8 cellular contexts compared by ENCODE assay signal in the genomic region with DNA sequence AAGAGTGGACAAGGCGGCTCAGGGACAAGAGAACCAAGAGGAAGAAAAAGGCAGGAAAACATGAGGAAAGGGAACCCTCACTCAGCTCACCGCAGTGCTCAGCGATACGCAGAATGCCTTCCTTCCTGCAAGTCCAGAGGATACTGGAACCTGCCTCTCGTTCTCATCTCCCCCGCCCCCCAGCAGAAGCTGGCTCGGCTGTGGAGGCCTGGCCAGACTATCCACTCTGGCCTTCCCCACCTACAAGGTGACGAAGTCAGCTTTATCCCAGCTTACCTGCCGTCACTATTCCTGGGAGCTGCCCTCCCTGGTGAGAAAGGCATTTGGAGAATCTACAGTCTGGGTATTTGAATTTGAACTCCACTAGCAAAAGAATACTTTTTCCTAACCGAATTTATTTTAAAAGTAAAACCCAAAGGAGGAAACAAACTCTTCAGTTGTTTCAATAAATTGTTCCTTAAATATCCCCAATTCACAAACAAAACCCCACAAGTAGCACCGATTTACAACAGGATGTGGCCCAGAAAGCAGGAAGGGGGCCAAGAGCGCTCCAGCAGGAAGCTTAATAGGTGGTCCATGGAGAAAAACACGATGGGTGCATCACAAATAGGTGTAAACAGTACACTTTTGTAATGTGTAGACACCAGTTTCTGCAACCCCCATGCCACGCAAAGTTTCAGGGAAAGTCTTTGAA. TPM values are rescaled to one million over a fixed set of nuclear protein-coding genes. Genes with fewer than 3 reads are reported as not detected.
DNase-seq lines count a peak whose midpoint lies in the region; TF ChIP-seq lines count a peak whose summit lies in the region.

No MANE protein-coding gene starts in this region.

- H3K9me3 ChIP-seq in liver (ENCODE audit: control insufficient read depth in 4 of 4, low read length in 3 of 4) = no peaks in the 10 kb centered on the region
- H3K9me3 ChIP-seq in transverse colon = no peaks in the 10 kb centered on the region
- no peaks in the 10 kb centered on the region for H3K9me3 ChIP-seq in BE2C

- peak overlapping the region; percentile 1 to 97 for H3K9ac ChIP-seq in liver (ENCODE audit: low read depth in 1 of 2, low read length in 2 of 2)

- peak overlapping the region; percentile 95 for H3K4me3 Mint-ChIP-seq in activated naive CD4-positive, alpha-beta T cell treated with anti-CD3 and anti-CD28 coated beads, Interleukin-2, amount 10 ng/mL, durations not matched to agents 7 days and 5 days

- H3K27me3 ChIP-seq in brain microvascular endothelial cell (replicated peaks) = no peaks in the 10 kb centered on the region
- no peaks in the 10 kb centered on the region for H3K27me3 ChIP-seq in liver (ENCODE audit: control insufficient read depth in 4 of 4, insufficient read depth in 4 of 4, low read length in 3 of 4)
- H3K27me3 ChIP-seq in transverse colon = no peaks in the 10 kb centered on the region
- H3K27me3 ChIP-seq in BE2C = no peaks in the 10 kb centered on the region

- no peak for TF ChIP-seq RAD21 in liver (IDR thresholded peaks at IDR 0.05)

- TF ChIP-seq POLR2A in transverse colon (IDR thresholded peaks at IDR 0.05) = no peak

- peaks cover 74% of the 10 kb centered on the region for H3K4me1 Mint-ChIP-seq in activated naive CD4-positive, alpha-beta T cell treated with anti-CD3 and anti-CD28 coated beads, Interleukin-2, amount 10 ng/mL, durations not matched to agents 7 days and 5 days

- TF ChIP-seq CTCF in brain microvascular endothelial cell (IDR thresholded peaks at IDR 0.05; ENCODE audit: low read depth, low read length, missing control alignments) = no peak
- TF ChIP-seq CTCF in liver (IDR thresholded peaks at IDR 0.05; ENCODE audit: low read depth, low read length, missing input control) = no peak
- no peak for TF ChIP-seq CTCF in transverse colon (IDR thresholded peaks at IDR 0.05)
- TF ChIP-seq CTCF in BE2C (IDR thresholded peaks at IDR 0.05; ENCODE audit: low read depth, low read length) = no peak

- intact Hi-C loops in transverse colon (cut with DNase I; ENCODE audit: low total_unique reads) = no loop called here

- 43% methylated on average over 14 of the region's 14 CpGs for WGBS in liver
- WGBS in transverse colon (ENCODE audit: low coverage in 1 of 2), 2 donors = 22 to 52% methylated on average over 6 to 14 of the region's 14 CpGs

- TF ChIP-seq EP300 in transverse colon (IDR thresholded peaks at IDR 0.05; ENCODE audit: low read depth) = no peak

- DNase-seq in activated naive CD4-positive, alpha-beta T cell treated with anti-CD3 and anti-CD28 coated beads, Interleukin-2, amount 10 ng/mL, durations not matched to agents 7 days and 5 days = peak; percentile 35
- no peak for DNase-seq in activated naive CD4-positive, alpha-beta T cell (lab: John Stamatoyannopoulos, UW)
- DNase-seq in brain microvascular endothelial cell = no peak
- peak; percentile 34 for DNase-seq in transverse colon
- DNase-seq in BE2C = no peak
- DNase-seq in NCI-H526 treated with DMSO at 0.1 percent for 48 hours (lab: John Stamatoyannopoulos, UW) = no peak
- DNase-seq in NCI-H146 (lab: John Stamatoyannopoulos, UW) = no peak

- H3K4me3 ChIP-seq in brain microvascular endothelial cell (ENCODE audit: low read depth, low read length) = peak overlapping the region; percentile 52
- H3K4me3 ChIP-seq in liver (ENCODE audit: low read depth in 1 of 3, low read length in 3 of 3) = peak overlapping the region; percentile 56 to 78 (median 69)
- peak overlapping the region; percentile 31 to 58 (median 44) for H3K4me3 ChIP-seq in transverse colon
- H3K4me3 ChIP-seq in BE2C (ENCODE audit: low read depth, low read length) = no peak overlapping the region

- H3K9me3 Mint-ChIP-seq in activated naive CD4-positive, alpha-beta T cell treated with anti-CD3 and anti-CD28 coated beads, Interleukin-2, amount 10 ng/mL, durations not matched to agents 7 days and 5 days = no peaks in the 10 kb centered on the region

- H3K36me3 ChIP-seq in brain microvascular endothelial cell (replicated peaks) (no peaks in the 10 kb centered on the region), liver (ENCODE audit: control insufficient read depth in 4 of 4, insufficient read depth in 3 of 4, low read depth in 1 of 4, low read length in 3 of 4) (no peaks in the 10 kb centered on the region), transverse colon (no peaks in the 10 kb centered on the region), BE2C (peaks cover 9% of the 10 kb centered on the region)

- CTCF ChIA-PET in activated naive CD4-positive, alpha-beta T cell treated with anti-CD3 and anti-CD28 coated beads, Interleukin-2, amount 10 ng/mL, durations not matched to agents 7 days and 5 days (lab: Charles Lee) = interaction anchor here (1.3 to 5.8 kb wide), 5 partner anchors 8 to 44 kb away, joined by 4 to 34 read pairs (median 11); a partner anchor contains a TSS

- H3K27ac ChIP-seq in brain microvascular endothelial cell = no peak overlapping the region
- H3K27ac ChIP-seq in liver (ENCODE audit: low read depth in 1 of 2, low read length in 2 of 2) = peak overlapping the region; percentile 82 to 83
- peak overlapping the region; percentile 89 to 99 (median 94) for H3K27ac ChIP-seq in transverse colon

- in situ Hi-C loops in brain microvascular endothelial cell (cut with HindIII; ENCODE audit: low pct_ligation_motif_present, low sequenced_read_pairs) (no loop called here), transverse colon (cut with MboI; ENCODE audit: low pct_ligation_motif_present in 1 of 4, low pct_unique_long_range_greater_than_20kb in 1 of 4, low sequenced_read_pairs in 3 of 4) (no loop called here)

- H3K27me3 Mint-ChIP-seq in activated naive CD4-positive, alpha-beta T cell treated with anti-CD3 and anti-CD28 coated beads, Interleukin-2, amount 10 ng/mL, durations not matched to agents 7 days and 5 days = no peaks in the 10 kb centered on the region

- H3K36me3 Mint-ChIP-seq in activated naive CD4-positive, alpha-beta T cell treated with anti-CD3 and anti-CD28 coated beads, Interleukin-2, amount 10 ng/mL, durations not matched to agents 7 days and 5 days = peaks cover 26% of the 10 kb centered on the region

- H3K4me1 ChIP-seq in liver (ENCODE audit: control insufficient read depth in 4 of 4, insufficient read depth in 4 of 4, low read length in 3 of 4) (peaks cover 18 to 61% (median 52%) of the 10 kb centered on the region in 4 donors), transverse colon (peaks cover 34 to 54% (median 51%) of the 10 kb centered on the region in 4 donors), BE2C (peaks cover 11% of the 10 kb centered on the region; the same call in 1 of the 2 replicates)

- H3K27ac Mint-ChIP-seq in activated naive CD4-positive, alpha-beta T cell treated with anti-CD3 and anti-CD28 coated beads, Interleukin-2, amount 10 ng/mL, durations not matched to agents 7 days and 5 days = peak overlapping the region; percentile 94

TF ChIP-seq in liver, 16 proteins besides CTCF, POLR2A, EP300 and RAD21 (continues in another document):
- TF ChIP-seq TAF1 (conservative IDR thresholded peaks at IDR 0.05) (no peak), JUND (IDR thresholded peaks at IDR 0.05) (no peak)
- TF ChIP-seq, protein P1, sequence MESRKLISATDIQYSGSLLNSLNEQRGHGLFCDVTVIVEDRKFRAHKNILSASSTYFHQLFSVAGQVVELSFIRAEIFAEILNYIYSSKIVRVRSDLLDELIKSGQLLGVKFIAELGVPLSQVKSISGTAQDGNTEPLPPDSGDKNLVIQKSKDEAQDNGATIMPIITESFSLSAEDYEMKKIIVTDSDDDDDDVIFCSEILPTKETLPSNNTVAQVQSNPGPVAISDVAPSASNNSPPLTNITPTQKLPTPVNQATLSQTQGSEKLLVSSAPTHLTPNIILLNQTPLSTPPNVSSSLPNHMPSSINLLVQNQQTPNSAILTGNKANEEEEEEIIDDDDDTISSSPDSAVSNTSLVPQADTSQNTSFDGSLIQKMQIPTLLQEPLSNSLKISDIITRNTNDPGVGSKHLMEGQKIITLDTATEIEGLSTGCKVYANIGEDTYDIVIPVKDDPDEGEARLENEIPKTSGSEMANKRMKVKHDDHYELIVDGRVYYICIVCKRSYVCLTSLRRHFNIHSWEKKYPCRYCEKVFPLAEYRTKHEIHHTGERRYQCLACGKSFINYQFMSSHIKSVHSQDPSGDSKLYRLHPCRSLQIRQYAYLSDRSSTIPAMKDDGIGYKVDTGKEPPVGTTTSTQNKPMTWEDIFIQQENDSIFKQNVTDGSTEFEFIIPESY (IDR thresholded peaks at IDR 0.05) = no peak
- TF ChIP-seq, protein P2, sequence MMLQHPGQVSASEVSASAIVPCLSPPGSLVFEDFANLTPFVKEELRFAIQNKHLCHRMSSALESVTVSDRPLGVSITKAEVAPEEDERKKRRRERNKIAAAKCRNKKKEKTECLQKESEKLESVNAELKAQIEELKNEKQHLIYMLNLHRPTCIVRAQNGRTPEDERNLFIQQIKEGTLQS (IDR thresholded peaks at IDR 0.05) = no peak

RNA-seq across cellular contexts. Expression of a gene that starts 2.1 kb away (rescaled TPM):
- 10 to 100 TPM; 24.0 to 43.1 TPM for total RNA-seq in liver
- polyA plus RNA-seq in liver = 10 to 100 TPM; 10.1 to 10.8 TPM
- 100 to 1,000 TPM in 1 of 4 donors, 10 to 100 TPM in 3; 68.3 to 135 (median 88.0) TPM for total RNA-seq in transverse colon
- 78.2 TPM for polyA plus RNA-seq in BE2C (2012; ENCODE audit: insufficient read depth, insufficient read length, low read depth)

RNA-seq across cellular contexts. Expression of a gene that starts 9.6 kb away (rescaled TPM):
- total RNA-seq in liver (10 to 100 TPM; 17.9 to 23.6 TPM), transverse colon (10 to 100 TPM; 29.5 to 34.1 (median 31.7) TPM)
- polyA plus RNA-seq in liver = 10 to 100 TPM; 10.2 to 11.4 TPM
- polyA plus RNA-seq in BE2C (2012; ENCODE audit: insufficient read depth, insufficient read length, low read depth) = 85.9 TPM

RNA-seq across cellular contexts. Expression of a gene that starts 24.1 kb away (rescaled TPM):
- 10 to 100 TPM; 16.0 to 73.1 TPM for total RNA-seq in liver
- 100 to 1,000 TPM in 1 of 2 donors, 10 to 100 TPM in 1; 56.0 to 138 TPM for polyA plus RNA-seq in liver
- 10 to 100 TPM in 1 of 4 donors, 1 to 10 TPM in 3; 2.8 to 32.9 (median 4.6) TPM for total RNA-seq in transverse colon
- 10.3 TPM for polyA plus RNA-seq in BE2C (2012; ENCODE audit: insufficient read depth, insufficient read length, low read depth)

Comparison
In these comparisons a context has a peak if more than half of its experiments do, and no peak if none do; other contexts are left out.
1. DNase-seq: peak in activated naive CD4-positive, alpha-beta T cell treated with anti-CD3 and anti-CD28 coated beads, Interleukin-2, amount 10 ng/mL, durations not matched to agents 7 days and 5 days (single experiment) and transverse colon (single experiment); none in activated naive CD4-positive, alpha-beta T cell (0 of 4), brain microvascular endothelial cell (single experiment), BE2C (single experiment), NCI-H526 treated with DMSO at 0.1 percent for 48 hours (single experiment) and NCI-H146 (single experiment).